Comparison of ENCODE assay signal across 15 cellular contexts in genomic region chr21:15343066-15343465, GRCh38.
"Had no signal": no experiment of that assay in that cellular context is flagged by ENCODE, and none has a peak within 500 bp of the region (broad histone marks: within the 10 kb centered on the region; RNA-seq: fewer than 3 reads in every experiment).

No MANE protein-coding gene starts in this region.

- H3K4me1 ChIP-seq: adrenal gland, body of pancreas, lower lobe of right lung had no signal

- H3K9me3 ChIP-seq: adrenal gland, body of pancreas, lower lobe of right lung, sigmoid colon had no signal

- H3K27ac ChIP-seq: adrenal gland, body of pancreas, lower lobe of right lung, sigmoid colon had no signal

- H3K4me3 ChIP-seq: adrenal gland, body of pancreas, lower lobe of right lung, sigmoid colon had no signal

- ATAC-seq: activated T-cell treated with anti-CD3 and anti-CD28 coated beads, Interleukin-2, amount 50 U/mL, for 4 hours; body of pancreas; left cardiac atrium; lower lobe of right lung had no signal

- DNase-seq: activated CD4-positive, alpha-beta memory T cell treated with anti-CD3 and anti-CD28 coated beads, Interleukin-2, amount 10 ng/mL, durations not matched to agents 7 days and 5 days; activated CD4-positive, alpha-beta T cell treated with anti-CD3 and anti-CD28 coated beads for 4 hours; activated effector memory CD4-positive, alpha-beta T cell treated with anti-CD3 and anti-CD28 coated beads, Interleukin-2, amount 50 U/mL, for 16 hours; activated T-cell treated with anti-CD3 and anti-CD28 coated beads, Interleukin-2, amount 50 U/mL, for 4 hours; adrenal gland; body of pancreas; cerebellar nuclear complex; foreskin melanocyte; left cardiac atrium; lower lobe of right lung; midbrain; sigmoid colon; stimulated activated CD4-positive, alpha-beta T cell treated with anti-CD3 and anti-CD28 coated beads, Interleukin-12 subunit alpha, Interleukin-12 subunit beta, amount 100 ng/mL, for 4 hours; stimulated activated CD4-positive, alpha-beta T cell treated with anti-CD3 and anti-CD28 coated beads, Interleukin-2, amount 100 ng/mL, for 24 hours; T-helper 2 cell had no signal

- H3K27me3 ChIP-seq: adrenal gland, body of pancreas, sigmoid colon had no signal

- H3K36me3 ChIP-seq: adrenal gland, lower lobe of right lung, sigmoid colon had no signal
